Comparison of ENCODE assay signal across 27 cellular contexts in genomic region chr18:13550446-13551304, GRCh38.
A peak's percentile ranks its signal among the peaks of the same experiment; 100 is the strongest.
DNase-seq lines count a peak whose midpoint lies in the region; ATAC-seq lines count a peak whose summit lies in the region.
"Had no signal": no experiment of that assay in that cellular context is flagged by ENCODE, and none has a peak within 500 bp of the region (broad histone marks: within the 10 kb centered on the region; RNA-seq: fewer than 3 reads in every experiment).

No MANE protein-coding gene starts in this region.

- H3K9me3 Mint-ChIP-seq in activated CD4-positive, alpha-beta T cell treated with anti-CD3 and anti-CD28 coated beads, Interleukin-2, amount 10 ng/mL, durations not matched to agents 7 days and 5 days: peaks cover 9% of the 10 kb centered on the region

- H3K27me3 ChIP-seq in layer of hippocampus (ENCODE audit: control insufficient read depth, insufficient read depth, low read length): no peaks in the 10 kb centered on the region

- no peak overlapping the region for H3K4me3 Mint-ChIP-seq in T-helper 17 cell
- H3K4me3 Mint-ChIP-seq in activated CD4-positive, alpha-beta T cell treated with anti-CD3 and anti-CD28 coated beads, Interleukin-2, amount 10 ng/mL, durations not matched to agents 7 days and 5 days: no peak overlapping the region
- H3K4me3 Mint-ChIP-seq: activated naive CD4-positive, alpha-beta T cell treated with anti-CD3 and anti-CD28 coated beads for 36 hours; HFFc6 had no signal

- DNase-seq in activated CD8-positive, alpha-beta memory T cell treated with anti-CD3 and anti-CD28 coated beads for 24 hours: peak; percentile 49
- no peak for DNase-seq in activated CD8-positive, alpha-beta memory T cell treated with anti-CD3 and anti-CD28 coated beads, Interleukin-2, amount 50 U/mL, for 48 hours
- DNase-seq in T-helper 17 cell (no peak), GM19240 (ENCODE audit: insufficient read length, low spot score) (no peak)
- no peak for DNase-seq in activated CD4-positive, alpha-beta T cell treated with anti-CD3 and anti-CD28 coated beads, Interleukin-2, amount 50 U/mL, for 1 hour
- no peak for DNase-seq in activated CD4-positive, alpha-beta T cell treated with anti-CD3 and anti-CD28 coated beads, Interleukin-2, amount 10 ng/mL, durations not matched to agents 7 days and 5 days
- DNase-seq: activated CD4-positive, alpha-beta T cell treated with anti-CD3 and anti-CD28 coated beads, Interleukin-2, amount 50 U/mL, for 4 hours; activated naive CD4-positive, alpha-beta T cell treated with anti-CD3 and anti-CD28 coated beads for 36 hours; activated T-cell treated with anti-CD3 and anti-CD28 coated beads, Interleukin-2, amount 50 U/mL, for 1 hour; aorta; DMS79 treated with DMSO at 0.1 percent for 48 hours; effector CD8-positive, alpha-beta T cell; HFFc6; kidney; MV-4-11; NCI-H1694; NCI-H2171 treated with DMSO at 0.1 percent for 48 hours; occipital lobe; stimulated activated CD4-positive, alpha-beta T cell treated with anti-CD3 and anti-CD28 coated beads, Interleukin-15, amount 100 ng/mL, for 24 hours; T-helper 9 cell had no signal

- H3K27ac ChIP-seq in layer of hippocampus (ENCODE audit: low read depth, low read length) (peak overlapping the region; percentile 19), temporal lobe (ENCODE audit: low read depth, low read length) (peak overlapping the region; percentile 25)
- H3K27ac ChIP-seq: 22Rv1, KMS-11, RWPE1 had no signal

- peaks cover 18% of the 10 kb centered on the region for H3K4me1 Mint-ChIP-seq in T-helper 17 cell
- no peaks in the 10 kb centered on the region for H3K4me1 Mint-ChIP-seq in activated CD4-positive, alpha-beta T cell treated with anti-CD3 and anti-CD28 coated beads, Interleukin-2, amount 10 ng/mL, durations not matched to agents 7 days and 5 days

- H3K9me3 ChIP-seq in T-helper 17 cell (ENCODE audit: control insufficient read depth, low read length, poor library complexity, severe bottlenecking): no peaks in the 10 kb centered on the region

- H3K27ac Mint-ChIP-seq in T-helper 17 cell: peak overlapping the region; percentile 3
- no peak overlapping the region for H3K27ac Mint-ChIP-seq in activated CD4-positive, alpha-beta T cell treated with anti-CD3 and anti-CD28 coated beads, Interleukin-2, amount 10 ng/mL, durations not matched to agents 7 days and 5 days
- H3K27ac Mint-ChIP-seq: activated naive CD4-positive, alpha-beta T cell treated with anti-CD3 and anti-CD28 coated beads for 36 hours; HFFc6 had no signal

- POLR2A ChIA-PET in activated CD4-positive, alpha-beta T cell treated with anti-CD3 and anti-CD28 coated beads, Interleukin-2, amount 10 ng/mL, durations not matched to agents 7 days and 5 days (lab: Charles Lee): interaction anchor here (0.6 kb wide), 1 partner anchor 150 kb away, joined by 3 read pairs; no protein-coding TSS in a partner anchor

- peaks cover 2% of the 10 kb centered on the region for H3K36me3 Mint-ChIP-seq in T-helper 17 cell (ENCODE audit: low read depth)
- H3K36me3 Mint-ChIP-seq in activated CD4-positive, alpha-beta T cell treated with anti-CD3 and anti-CD28 coated beads, Interleukin-2, amount 10 ng/mL, durations not matched to agents 7 days and 5 days (ENCODE audit: low read depth): peaks cover 23% of the 10 kb centered on the region

- CTCF ChIA-PET in activated CD4-positive, alpha-beta T cell treated with anti-CD3 and anti-CD28 coated beads, Interleukin-2, amount 10 ng/mL, durations not matched to agents 7 days and 5 days (lab: Charles Lee): interaction anchor here (0.9 to 2.2 kb wide), 3 partner anchors 7 to 256 kb away, joined by 3 to 7 read pairs (median 5); no protein-coding TSS in a partner anchor

- no peak for ATAC-seq in T-helper 17 cell
- ATAC-seq: esophagus mucosa, GM12878 had no signal

- no peaks in the 10 kb centered on the region for H3K27me3 Mint-ChIP-seq in T-helper 17 cell
- no peaks in the 10 kb centered on the region for H3K27me3 Mint-ChIP-seq in activated CD4-positive, alpha-beta T cell treated with anti-CD3 and anti-CD28 coated beads, Interleukin-2, amount 10 ng/mL, durations not matched to agents 7 days and 5 days
